8 cellular contexts compared by ENCODE assay signal in genomic region chr20:25408170-25408547, GRCh38. TPM values are rescaled to one million over a fixed set of nuclear protein-coding genes. Genes with fewer than 3 reads are reported as not detected.
DNase-seq lines count a peak whose midpoint lies in the region; ATAC-seq, FAIRE-seq and TF ChIP-seq lines count a peak whose summit lies in the region.

No MANE protein-coding gene starts in this region.

- H3K27ac ChIP-seq in 22Rv1 (peak overlapping the region; percentile 74), HL-60 (replicated peaks) (peak overlapping the region; percentile 92), GM12878 (ENCODE audit: control insufficient read depth, insufficient read depth) (peak overlapping the region; percentile 93), mesodermal cell (ENCODE audit: low read depth, low read length, severe bottlenecking) (peak overlapping the region; percentile 87)

- no peaks in the 10 kb centered on the region for H4K20me1 ChIP-seq in GM12878 (ENCODE audit: control insufficient read depth, insufficient read depth)

- peak overlapping the region; percentile 64 for H2AFZ ChIP-seq in GM12878 (ENCODE audit: control insufficient read depth, low read depth, low read length)

- no peaks in the 10 kb centered on the region; the same call in 2 of the 3 replicates for H3K9me3 ChIP-seq in GM12878 (replicated peaks; ENCODE audit: control insufficient read depth, insufficient read depth, low read length)
- H3K9me3 ChIP-seq in mesodermal cell (ENCODE audit: control insufficient read depth, low read length): peaks cover 11% of the 10 kb centered on the region

- TF ChIP-seq EP300 in GM12878 (IDR thresholded peaks at IDR 0.05; ENCODE audit: borderline replicate concordance in 1 of 2, control insufficient read depth in 1 of 2, low read depth in 2 of 2, low read length in 2 of 2): no peak

- intact Hi-C loops in GM12878 (cut with micrococcal nuclease; ENCODE audit: unreplicated experiment): no loop called here

- RAD21 ChIA-PET in GM12878 (lab: Charles Lee; ENCODE audit: unreplicated experiment): interaction anchor here (1.0 to 1.8 kb wide), 3 partner anchors 13 to 161 kb away, joined by 4 to 7 read pairs (median 5); partner anchors contain the start of genes ABHD12 and PYGB

- ATAC-seq in GM12878 (peak; percentile 39), HG03280 (IDR thresholded peaks at IDR 0.05; ENCODE audit: unreplicated experiment) (no peak)

- TF ChIP-seq POLR2A in GM12878 (IDR thresholded peaks at IDR 0.05; ENCODE audit: low read depth, low read length): no peak

- FAIRE-seq in GM12878 (lab: Jason Lieb, UNC): no peak

- H3K36me3 ChIP-seq in GM12878 (ENCODE audit: control insufficient read depth in 2 of 2, insufficient read depth in 2 of 2, low read length in 1 of 2) (no peaks in the 10 kb centered on the region; a peak in 1 of 4 replicates), mesodermal cell (ENCODE audit: control insufficient read depth, insufficient read depth, low read length) (peaks cover 31% of the 10 kb centered on the region)

- no peak for TF ChIP-seq RAD21 in GM12878 (IDR thresholded peaks at IDR 0.05; ENCODE audit: insufficient read depth, low read depth, low read length)

- TF ChIP-seq CTCF in 22Rv1 (IDR thresholded peaks at IDR 0.05) (no peak), HL-60 (IDR thresholded peaks at IDR 0.05; ENCODE audit: insufficient read depth, low read length) (no peak), GM12878 (IDR thresholded peaks at IDR 0.05 in 2 of 3, conservative IDR thresholded peaks at IDR 0.05 in 1 of 3; ENCODE audit: control insufficient read depth in 2 of 3, extremely low read depth in 1 of 3, insufficient read depth in 1 of 3, low read depth in 3 of 3, low read length in 3 of 3) (no peak)

- H3K27me3 ChIP-seq in HL-60 (ENCODE audit: insufficient read depth, poor library complexity, severe bottlenecking): no peaks in the 10 kb centered on the region
- no peaks in the 10 kb centered on the region for H3K27me3 ChIP-seq in GM12878 (replicated peaks in 1 of 2; ENCODE audit: control insufficient read depth in 2 of 2, insufficient read depth in 2 of 2, low read length in 1 of 2)

- peaks cover 25% of the 10 kb centered on the region for H3K79me2 ChIP-seq in GM12878 (ENCODE audit: control insufficient read depth, insufficient read depth, low read length)

- POLR2A ChIA-PET in GM12878 (lab: Charles Lee): interaction anchor here (1.1 to 1.2 kb wide), 3 partner anchors 11 to 27 kb away, joined by 3 read pairs; partner anchors contain the start of gene ABHD12

- no TSS peak for BruUV-seq in GM12878 (replicated peaks; lab: Mats Ljungman, UMichigan)

- H3K4me1 ChIP-seq in GM12878 (ENCODE audit: control insufficient read depth, insufficient read depth, low read length) (peaks cover 9% of the 10 kb centered on the region), mesodermal cell (ENCODE audit: control insufficient read depth, insufficient read depth, low read length, poor library complexity, severe bottlenecking) (peaks cover 11% of the 10 kb centered on the region)

- peak overlapping the region; percentile 98 for H3K9ac ChIP-seq in GM12878 (ENCODE audit: control insufficient read depth, insufficient read depth, low read length)

- in situ Hi-C loops in GM12878 (cut with MboI): loop anchor here (10.0 kb wide), 1 partner anchor 353 kb away; the partner anchor contains the start of gene ACSS1

- 1% methylated on average over 4 of the region's 4 CpGs for WGBS in GM12878 (ENCODE audit: insufficient coverage, insufficient replicate concordance, low lambda C conversion rate, missing lambda C conversion rate)
- 0 to 20% methylated on average over 1 to 2 of the region's 4 CpGs for WGBS in mesodermal cell (ENCODE audit: insufficient coverage in 2 of 2), 2 experiments

- H3K4me2 ChIP-seq in GM12878 (ENCODE audit: control insufficient read depth, insufficient read depth): peak overlapping the region; percentile 48

- CTCF ChIA-PET in GM12878 (lab: Yijun Ruan, JAX): interaction anchor here (1.2 to 3.7 kb wide), 5 partner anchors 10 to 414 kb away, joined by 3 to 40 read pairs (median 4); no protein-coding TSS in a partner anchor

- H3K4me3 ChIP-seq in HL-60 (replicated peaks; ENCODE audit: insufficient read depth, low read length): peak overlapping the region; percentile 78
- peak overlapping the region; percentile 87 for H3K4me3 ChIP-seq in GM12878
- H3K4me3 ChIP-seq in mesodermal cell (ENCODE audit: extremely low read depth, insufficient read depth, low read length, poor library complexity, severe bottlenecking): peak overlapping the region; percentile 88

- DNase-seq in HL-60 (ENCODE audit: low read depth in 1 of 2, low spot score in 1 of 2) (no peak), GM12878 (ENCODE audit: low read depth, low spot score) (no peak), SIG-M5 treated with dmso at 0.1 percent for 504 hours (lab: John Stamatoyannopoulos, UW; ENCODE audit: unreplicated experiment) (no peak), amygdala (lab: John Stamatoyannopoulos, UW) (no peak)
- DNase-seq in activated effector memory CD4-positive, alpha-beta T cell treated with anti-CD3 and anti-CD28 coated beads, Interleukin-2, amount 50 U/mL, for 16 hours: no peak

- SMC1A ChIA-PET in GM12878 (lab: Charles Lee; ENCODE audit: uncharacterized antibody, unreplicated experiment): interaction anchor here (1.0 to 3.3 kb wide), 7 partner anchors 10 to 208 kb away, joined by 3 to 26 read pairs (median 3); partner anchors contain the start of gene PYGB

TF ChIP-seq in GM12878, 131 proteins besides CTCF, POLR2A, EP300 and RAD21:
- no peak for TF ChIP-seq PAX5 (IDR thresholded peaks at IDR 0.05; ENCODE audit: borderline replicate concordance, low read depth, low read length)
- TF ChIP-seq, protein P1, sequence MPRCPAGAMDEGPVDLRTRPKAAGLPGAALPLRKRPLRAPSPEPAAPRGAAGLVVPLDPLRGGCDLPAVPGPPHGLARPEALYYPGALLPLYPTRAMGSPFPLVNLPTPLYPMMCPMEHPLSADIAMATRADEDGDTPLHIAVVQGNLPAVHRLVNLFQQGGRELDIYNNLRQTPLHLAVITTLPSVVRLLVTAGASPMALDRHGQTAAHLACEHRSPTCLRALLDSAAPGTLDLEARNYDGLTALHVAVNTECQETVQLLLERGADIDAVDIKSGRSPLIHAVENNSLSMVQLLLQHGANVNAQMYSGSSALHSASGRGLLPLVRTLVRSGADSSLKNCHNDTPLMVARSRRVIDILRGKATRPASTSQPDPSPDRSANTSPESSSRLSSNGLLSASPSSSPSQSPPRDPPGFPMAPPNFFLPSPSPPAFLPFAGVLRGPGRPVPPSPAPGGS (IDR thresholded peaks at IDR 0.05; ENCODE audit: borderline replicate concordance, insufficient read depth, low read depth, low read length, poor library complexity, severe bottlenecking): peak; percentile 30
- peak; percentile 20 for TF ChIP-seq PBX3 (IDR thresholded peaks at IDR 0.05; ENCODE audit: insufficient replicate concordance, low read depth, low read length)

RNA-seq across cellular contexts. Expression of gene GINS1, which starts 0.7 kb away (rescaled TPM):
- 16.8 and 17.9 TPM in 2 replicates for total RNA-seq in GM12878 (2013; cell fraction: nucleolus; rRNA removed)
- total RNA-seq in GM12878 (2014; rRNA removed) (31.1 and 35.3 TPM in 2 replicates), GM12878 (2014; rRNA removed; fragmentation: Illumina TruSeq; extraction: Trizol) (26.1 and 29.1 TPM in 2 replicates), GM12878 (2021) (33.8 and 35.6 TPM in 2 replicates)
- polyA plus RNA-seq in GM12878 (2011; ENCODE audit: low read depth): 6.9 TPM
- polyA plus RNA-seq in GM12878 (2011; rRNA removed) (34.1 and 47.5 TPM in 2 replicates), GM12878 (2014; fragmentation: Illumina TruSeq; extraction: Trizol) (25.2 and 30.0 TPM in 2 replicates), GM12878 (2014; fragmentation: Nextera tagmentation; extraction: Ambion mirVana) (10 to 100 TPM; 13.0 to 20.0 TPM), GM12878 (2014; rRNA removed) (25.3 and 29.6 TPM in 2 replicates), GM12878 (2016; fragmentation: Nextera tagmentation; extraction: Ambion mirVana) (10 to 100 TPM; 40.5 to 44.6 TPM)
- polyA plus RNA-seq in GM12878 (2011; cell fraction: cytosol; rRNA removed): 15.9 and 18.7 TPM in 2 replicates
- polyA plus RNA-seq in GM12878 (2011; cell fraction: nucleus; rRNA removed): 10.0 and 15.1 TPM in 2 replicates
- polyA plus RNA-seq in GM12878 (2012): 8.0 and 10.6 TPM in 2 replicates
- 16.5 and 18.3 TPM in 2 replicates for polyA minus RNA-seq in GM12878 (2011; rRNA and poly(A)+ RNA removed)
- polyA minus RNA-seq in GM12878 (2011; cell fraction: cytosol; rRNA and poly(A)+ RNA removed): 8.8 and 10.1 TPM in 2 replicates
- 4.0 and 9.7 TPM in 2 replicates for polyA minus RNA-seq in GM12878 (2011; cell fraction: nucleus; rRNA and poly(A)+ RNA removed)
- polyA plus RNA-seq in mesodermal cell (2013, experiment 1 of 2): 14.6 TPM
- 15.6 TPM for polyA plus RNA-seq in mesodermal cell (2013, experiment 2 of 2)

RNA-seq across cellular contexts. Expression of gene ABHD12, which starts 17.5 kb away (rescaled TPM):
- total RNA-seq in GM12878 (2013; cell fraction: nucleolus; rRNA removed): 30.6 and 34.6 TPM in 2 replicates
- total RNA-seq in GM12878 (2014; rRNA removed) (22.8 and 33.0 TPM in 2 replicates), GM12878 (2014; rRNA removed; fragmentation: Illumina TruSeq; extraction: Trizol) (15.9 and 22.0 TPM in 2 replicates), GM12878 (2021) (37.1 and 42.2 TPM in 2 replicates)
- 28.3 TPM for polyA plus RNA-seq in GM12878 (2011; ENCODE audit: low read depth)
- polyA plus RNA-seq in GM12878 (2011; rRNA removed) (14.2 and 16.1 TPM in 2 replicates), GM12878 (2014; fragmentation: Illumina TruSeq; extraction: Trizol) (19.8 and 27.6 TPM in 2 replicates), GM12878 (2014; fragmentation: Nextera tagmentation; extraction: Ambion mirVana) (1 to 10 TPM; 1.5 to 4.1 TPM), GM12878 (2014; rRNA removed) (25.7 and 28.8 TPM in 2 replicates), GM12878 (2016; fragmentation: Nextera tagmentation; extraction: Ambion mirVana) (10 to 100 TPM; 52.4 to 61.8 TPM)
- polyA plus RNA-seq in GM12878 (2011; cell fraction: cytosol; rRNA removed): 19.5 and 21.7 TPM in 2 replicates
- 23.4 and 24.7 TPM in 2 replicates for polyA plus RNA-seq in GM12878 (2011; cell fraction: nucleus; rRNA removed)
- 28.7 and 33.4 TPM in 2 replicates for polyA plus RNA-seq in GM12878 (2012)
- 21.3 and 24.1 TPM in 2 replicates for polyA minus RNA-seq in GM12878 (2011; rRNA and poly(A)+ RNA removed)
- 4.7 and 15.1 TPM in 2 replicates for polyA minus RNA-seq in GM12878 (2011; cell fraction: cytosol; rRNA and poly(A)+ RNA removed)
- polyA minus RNA-seq in GM12878 (2011; cell fraction: nucleus; rRNA and poly(A)+ RNA removed): 13.9 and 28.6 TPM in 2 replicates
- 42.3 TPM for polyA plus RNA-seq in mesodermal cell (2013, experiment 1 of 2)
- 39.3 TPM for polyA plus RNA-seq in mesodermal cell (2013, experiment 2 of 2)
